1 cellular context compared by ENCODE assay signal in the genomic region with DNA sequence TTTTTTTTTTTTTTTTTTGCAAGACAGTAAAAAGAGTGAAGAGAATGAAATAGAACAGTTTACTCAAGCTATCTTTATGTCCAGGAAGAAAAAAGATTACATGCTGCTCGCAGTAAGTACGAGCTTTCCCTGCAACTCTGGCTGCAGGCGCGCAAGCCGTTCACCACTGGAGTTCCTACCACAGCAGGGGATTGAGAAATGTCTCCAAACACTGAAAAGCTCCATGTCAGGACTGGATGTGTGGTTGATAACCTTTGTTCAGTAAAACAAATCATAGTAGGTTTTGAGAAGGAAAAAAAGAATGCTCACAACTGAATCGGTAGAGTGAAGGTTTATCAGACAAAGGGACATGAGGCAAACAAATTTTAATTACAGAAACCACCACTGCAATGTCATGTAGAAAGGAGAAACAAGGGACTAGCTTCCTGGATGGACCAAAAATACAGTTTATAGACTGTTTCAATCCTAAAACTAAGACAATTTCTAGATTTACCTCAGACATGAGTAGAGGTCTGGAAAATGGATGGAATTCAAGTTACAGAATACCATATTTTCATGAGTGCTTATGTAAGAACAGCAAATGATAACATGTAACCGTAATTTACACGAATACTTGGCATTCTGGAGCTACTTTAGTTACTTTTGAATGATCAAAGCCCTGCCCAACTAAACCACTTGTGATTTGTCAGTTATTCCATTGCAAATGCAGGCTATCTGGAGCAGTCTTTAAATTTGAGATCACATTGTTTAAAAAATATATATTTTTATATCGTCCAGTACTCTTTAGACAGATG.
TF ChIP-seq lines count a peak whose summit lies in the region.

No MANE protein-coding gene starts in this region.

TF ChIP-seq in GM23338, 12 proteins besides CTCF, POLR2A, EP300 and RAD21 (continued from another document):
- TF ChIP-seq ZNF462 (CRISPR knock-in tag; IDR thresholded peaks at IDR 0.05) = no peak
- TF ChIP-seq REST (IDR thresholded peaks at IDR 0.05; ENCODE audit: unreplicated experiment) = no peak
- no peak for TF ChIP-seq ZNF114 (CRISPR knock-in tag; IDR thresholded peaks at IDR 0.05)
- TF ChIP-seq ETS1 (IDR thresholded peaks at IDR 0.05) = no peak
- no peak for TF ChIP-seq ZNF331 (CRISPR knock-in tag; IDR thresholded peaks at IDR 0.05; ENCODE audit: low read depth)
- TF ChIP-seq STAT1 (IDR thresholded peaks at IDR 0.05; ENCODE audit: unreplicated experiment) = no peak
